Comparison of ENCODE assay signal across 2 cellular contexts in genomic region chr6:26592649-26593048, GRCh38.
TF ChIP-seq lines count a peak whose summit lies in the region.

No MANE protein-coding gene starts in this region.

TF ChIP-seq in SK-N-SH, 30 proteins besides CTCF, POLR2A, EP300 and RAD21 (continued from another document):
- TF ChIP-seq SIN3A (IDR thresholded peaks at IDR 0.05; ENCODE audit: borderline replicate concordance, low read depth, low read length) = no peak
- TF ChIP-seq NRF1 (IDR thresholded peaks at IDR 0.05; ENCODE audit: low read depth, low read length) = no peak
- no peak for TF ChIP-seq NFIC (IDR thresholded peaks at IDR 0.05; ENCODE audit: borderline replicate concordance)
- no peak for TF ChIP-seq FOXM1 (IDR thresholded peaks at IDR 0.05; ENCODE audit: low read depth)
- TF ChIP-seq TCF12 (IDR thresholded peaks at IDR 0.05) = no peak
- no peak for TF ChIP-seq MXI1 (IDR thresholded peaks at IDR 0.05; ENCODE audit: low read depth, low read length)
- TF ChIP-seq RXRA (IDR thresholded peaks at IDR 0.05; ENCODE audit: borderline replicate concordance, low read depth) = no peak
- no peak for TF ChIP-seq USF2 (IDR thresholded peaks at IDR 0.05; ENCODE audit: borderline replicate concordance, low read depth, low read length)
- TF ChIP-seq MAX (IDR thresholded peaks at IDR 0.05; ENCODE audit: low read depth) = no peak
- TF ChIP-seq USF1 (IDR thresholded peaks at IDR 0.05; ENCODE audit: borderline replicate concordance, low read depth) = no peak

TF ChIP-seq in SK-N-SH treated with all-trans-retinoic acid at 6 μM for 48 hours, 23 proteins besides CTCF, POLR2A, EP300 and RAD21 (continued from another document):
- TF ChIP-seq TSHZ2 (CRISPR knock-in tag; IDR thresholded peaks at IDR 0.05) (no peak), GLIS3 (CRISPR knock-in tag; IDR thresholded peaks at IDR 0.05) (no peak), CSRNP3 (CRISPR knock-in tag; IDR thresholded peaks at IDR 0.05) (no peak), CSDC2 (CRISPR knock-in tag; IDR thresholded peaks at IDR 0.05) (no peak), ZNF70 (CRISPR knock-in tag; IDR thresholded peaks at IDR 0.05) (no peak)
